Comparison of ENCODE assay signal across 6 cellular contexts in genomic region chr16:478285-478684, GRCh38. TPM values are rescaled to one million over a fixed set of nuclear protein-coding genes. Genes with fewer than 3 reads are reported as not detected.
DNase-seq lines count a peak whose midpoint lies in the region; ATAC-seq, FAIRE-seq and TF ChIP-seq lines count a peak whose summit lies in the region.
"Not testable (repeated sequence)": the region's sequence is repeated elsewhere in the genome, so short reads cannot be mapped to it uniquely, and the experiment has no call there.

No MANE protein-coding gene starts in this region.

- not testable (repeated sequence) for H3K9me3 ChIP-seq in T-helper 17 cell (ENCODE audit: control insufficient read depth, low read length, poor library complexity, severe bottlenecking); HepG2 (ENCODE audit: low read length); small intestine (ENCODE audit: control insufficient read depth, low read depth)

- not testable (repeated sequence) for H3K4me2 ChIP-seq in HepG2 (ENCODE audit: low read depth, low read length)

- H3K4me1 ChIP-seq in HepG2 (ENCODE audit: insufficient read depth, low read length): peaks cover 46% of the 10 kb centered on the region
- H3K4me1 ChIP-seq in small intestine (ENCODE audit: control insufficient read depth in 2 of 2, insufficient read depth in 1 of 2, low read depth in 1 of 2, low read length in 1 of 2): not testable (repeated sequence)

- not testable (repeated sequence) for H3K36me3 Mint-ChIP-seq in T-helper 17 cell (ENCODE audit: low read depth)
- H3K36me3 Mint-ChIP-seq in nephron progenitor cell (ENCODE audit: low read depth): peaks cover 17% of the 10 kb centered on the region

- not testable (repeated sequence) for H3K9me3 Mint-ChIP-seq in nephron progenitor cell

- H3K4me1 Mint-ChIP-seq in T-helper 17 cell: not testable (repeated sequence)
- H3K4me1 Mint-ChIP-seq in nephron progenitor cell: peaks cover 44% of the 10 kb centered on the region

- CTCF ChIA-PET in HepG2 (lab: Yijun Ruan, JAX; ENCODE audit: low intra/inter-chr PET ratio, low total read pairs): not testable (repeated sequence)

- H3K27me3 Mint-ChIP-seq in T-helper 17 cell; nephron progenitor cell (ENCODE audit: low read depth, poor library complexity): not testable (repeated sequence)

- not testable (repeated sequence) for H2AFZ ChIP-seq in HepG2 (ENCODE audit: low read length)

- not testable (repeated sequence) for H4K20me1 ChIP-seq in HepG2 (ENCODE audit: insufficient read depth, low read length)

- H3K27ac Mint-ChIP-seq in T-helper 17 cell (peak overlapping the region; percentile 21), nephron progenitor cell (peak overlapping the region; percentile 68)

- ATAC-seq in T-helper 17 cell, HepG2: not testable (repeated sequence)

- peak; percentile 33 for DNase-seq in NCI-H2227 (lab: John Stamatoyannopoulos, UW; ENCODE audit: unreplicated experiment)
- not testable (repeated sequence) for DNase-seq in T-helper 17 cell; HepG2 (ENCODE audit: low spot score); nephron progenitor cell
- DNase-seq in fibroblast of peridontal ligament (ENCODE audit: extremely low read depth): peak; percentile 17
- peak; percentile 30 for DNase-seq in small intestine

- H3K4me3 Mint-ChIP-seq in T-helper 17 cell, nephron progenitor cell: not testable (repeated sequence)

- H3K27ac ChIP-seq in HepG2 (ENCODE audit: extremely low read length, insufficient read depth, low read length); small intestine (ENCODE audit: low read depth in 1 of 2, low read length in 1 of 2): not testable (repeated sequence)

- intact Hi-C loops in HepG2 (cut with micrococcal nuclease; ENCODE audit: unreplicated experiment): not testable (repeated sequence)

- in situ Hi-C loops in HepG2 (cut with HindIII; ENCODE audit: extremely low pct_ligation_motif_present, low pct_unique_long_range_greater_than_20kb): not testable (repeated sequence)

- H3K27me3 ChIP-seq in HepG2 (ENCODE audit: control insufficient read depth in 1 of 2, insufficient read depth in 2 of 2, low read length in 2 of 2); small intestine (ENCODE audit: control insufficient read depth in 2 of 2, insufficient read depth in 2 of 2, low read length in 2 of 2): not testable (repeated sequence)

- not testable (repeated sequence) for H3K9ac ChIP-seq in HepG2 (ENCODE audit: insufficient read depth, low read depth, low read length)

- 83% methylated on average over 10 of the region's 10 CpGs for WGBS in HepG2 (ENCODE audit: low lambda C conversion rate)
- WGBS in small intestine, 3 donors: 36 to 72% (median 52%) methylated on average over 10 of the region's 10 CpGs

- FAIRE-seq in HepG2 (lab: Jason Lieb, UNC); small intestine (lab: Jason Lieb, UNC): not testable (repeated sequence)

- not testable (repeated sequence) for TF ChIP-seq POLR2A in HepG2 (IDR thresholded peaks at IDR 0.05; ENCODE audit: insufficient read depth in 1 of 2, low read depth in 2 of 2, low read length in 2 of 2)

- not testable (repeated sequence) for TF ChIP-seq RAD21 in HepG2 (CRISPR knock-in tag; IDR thresholded peaks at IDR 0.05)

- not testable (repeated sequence) for TF ChIP-seq CTCF in HepG2 (CRISPR knock-in tag; IDR thresholded peaks at IDR 0.05); nephron progenitor cell (IDR thresholded peaks at IDR 0.05)

- peaks cover 30% of the 10 kb centered on the region for H3K79me2 ChIP-seq in HepG2 (ENCODE audit: insufficient read depth, low read length)

- POLR2A ChIA-PET in HepG2 (lab: Yijun Ruan, JAX): interaction anchor here (1.2 kb wide), 1 partner anchor 23 kb away, joined by 3 read pairs; no protein-coding TSS in a partner anchor

- BruUV-seq in HepG2 (replicated peaks; lab: Mats Ljungman, UMichigan): not testable (repeated sequence)

- H3K4me3 ChIP-seq in HepG2 (replicated peaks in 1 of 3; ENCODE audit: insufficient read depth in 1 of 3, low read depth in 2 of 3, low read length in 3 of 3); small intestine (ENCODE audit: low read depth in 1 of 2, low read length in 2 of 2): not testable (repeated sequence)

- TF ChIP-seq EP300 in HepG2 (IDR thresholded peaks at IDR 0.05; ENCODE audit: low read depth in 2 of 2, low read length in 2 of 2); HepG2 (CRISPR knock-in tag; IDR thresholded peaks at IDR 0.05; ENCODE audit: borderline replicate concordance): not testable (repeated sequence)

- H3K36me3 ChIP-seq in HepG2 (replicated peaks in 1 of 2; ENCODE audit: control insufficient read depth in 1 of 2, insufficient read depth in 2 of 2, low read length in 2 of 2): peaks cover 5 to 23% of the 10 kb centered on the region in 2 experiments; a peak in 4 of 5 replicates
- not testable (repeated sequence) for H3K36me3 ChIP-seq in small intestine (ENCODE audit: control insufficient read depth in 2 of 2, insufficient read depth in 2 of 2, low read length in 2 of 2)

RNA-seq across cellular contexts. Expression of gene CAPN15, which starts 49.2 kb away (rescaled TPM):
- total RNA-seq in T-helper 17 cell (10 to 100 TPM; 63.9 to 71.0 TPM), HepG2 (2016; rRNA removed; fragmentation: Illumina TruSeq; extraction: Trizol) (15.0 and 24.5 TPM in 2 replicates)
- total RNA-seq in HepG2 (2016; cell fraction: cytosol; rRNA removed; fragmentation: Illumina TruSeq; extraction: Trizol; ENCODE audit: low read depth): 4.2 and 4.4 TPM in 2 replicates
- total RNA-seq in HepG2 (2016; cell fraction: insoluble cytoplasmic fraction; rRNA removed; fragmentation: Illumina TruSeq; extraction: Trizol): 12.6 and 24.1 TPM in 2 replicates
- total RNA-seq in HepG2 (2016; cell fraction: membrane; rRNA removed; fragmentation: Illumina TruSeq; extraction: Trizol): 16.3 and 16.4 TPM in 2 replicates
- total RNA-seq in HepG2 (2016; cell fraction: nucleus; rRNA removed; fragmentation: Illumina TruSeq; extraction: Trizol): 14.9 and 20.4 TPM in 2 replicates
- polyA plus RNA-seq in HepG2 (2011; rRNA removed) (14.9 and 22.2 TPM in 2 replicates), small intestine (100 to 1,000 TPM in 1 of 3 donors, 10 to 100 TPM in 2; 64.5 to 105 (median 75.9) TPM)
- polyA plus RNA-seq in HepG2 (2011; cell fraction: cytosol; rRNA removed): 11.3 and 22.6 TPM in 2 replicates
- polyA plus RNA-seq in HepG2 (2011; cell fraction: nucleus; rRNA removed): 103 and 145 TPM in 2 replicates
- polyA plus RNA-seq in HepG2 (2012): 17.6 and 19.5 TPM in 2 replicates
- polyA plus RNA-seq in HepG2 (2016; cell fraction: cytosol; fragmentation: Illumina TruSeq; extraction: Trizol; ENCODE audit: low read depth): 5.8 and 6.0 TPM in 2 replicates
- polyA plus RNA-seq in HepG2 (2016; cell fraction: insoluble cytoplasmic fraction; fragmentation: Illumina TruSeq; extraction: Trizol; ENCODE audit: low read depth): 20.7 and 26.7 TPM in 2 replicates
- 16.3 and 19.3 TPM in 2 replicates for polyA plus RNA-seq in HepG2 (2016; cell fraction: membrane; fragmentation: Illumina TruSeq; extraction: Trizol; ENCODE audit: low read depth)
- 67.7 and 68.0 TPM in 2 replicates for polyA plus RNA-seq in HepG2 (2016; cell fraction: nucleus; fragmentation: Illumina TruSeq; extraction: Trizol; ENCODE audit: insufficient read depth, low read depth)
- 22.1 and 60.1 TPM in 2 replicates for polyA minus RNA-seq in HepG2 (2011; rRNA and poly(A)+ RNA removed; ENCODE audit: low replicate concordance)
- 39.5 and 41.1 TPM in 2 replicates for polyA minus RNA-seq in HepG2 (2011; cell fraction: cytosol; rRNA and poly(A)+ RNA removed)
- 16.0 and 18.4 TPM in 2 replicates for polyA minus RNA-seq in HepG2 (2011; cell fraction: nucleus; rRNA and poly(A)+ RNA removed)

RNA-seq across cellular contexts. Expression of gene RAB11FIP3, which starts 52.8 kb away (rescaled TPM):
- total RNA-seq in T-helper 17 cell: 10 to 100 TPM; 39.9 to 45.1 TPM
- 48.4 and 57.6 TPM in 2 replicates for total RNA-seq in HepG2 (2016; rRNA removed; fragmentation: Illumina TruSeq; extraction: Trizol)
- total RNA-seq in HepG2 (2016; cell fraction: cytosol; rRNA removed; fragmentation: Illumina TruSeq; extraction: Trizol; ENCODE audit: low read depth): 25.8 and 30.3 TPM in 2 replicates
- 44.0 and 58.9 TPM in 2 replicates for total RNA-seq in HepG2 (2016; cell fraction: insoluble cytoplasmic fraction; rRNA removed; fragmentation: Illumina TruSeq; extraction: Trizol)
- total RNA-seq in HepG2 (2016; cell fraction: membrane; rRNA removed; fragmentation: Illumina TruSeq; extraction: Trizol): 40.2 and 41.5 TPM in 2 replicates
- 59.9 and 60.1 TPM in 2 replicates for total RNA-seq in HepG2 (2016; cell fraction: nucleus; rRNA removed; fragmentation: Illumina TruSeq; extraction: Trizol)
- polyA plus RNA-seq in HepG2 (2011; rRNA removed): 34.3 and 42.9 TPM in 2 replicates
- polyA plus RNA-seq in HepG2 (2011; cell fraction: cytosol; rRNA removed): 24.6 and 38.1 TPM in 2 replicates
- polyA plus RNA-seq in HepG2 (2011; cell fraction: nucleus; rRNA removed): 166 and 200 TPM in 2 replicates
- 45.3 and 46.5 TPM in 2 replicates for polyA plus RNA-seq in HepG2 (2012)
- polyA plus RNA-seq in HepG2 (2016; cell fraction: cytosol; fragmentation: Illumina TruSeq; extraction: Trizol; ENCODE audit: low read depth): 17.9 and 19.2 TPM in 2 replicates
- 44.6 and 51.8 TPM in 2 replicates for polyA plus RNA-seq in HepG2 (2016; cell fraction: insoluble cytoplasmic fraction; fragmentation: Illumina TruSeq; extraction: Trizol; ENCODE audit: low read depth)
- 28.0 and 28.9 TPM in 2 replicates for polyA plus RNA-seq in HepG2 (2016; cell fraction: membrane; fragmentation: Illumina TruSeq; extraction: Trizol; ENCODE audit: low read depth)
- 144 and 150 TPM in 2 replicates for polyA plus RNA-seq in HepG2 (2016; cell fraction: nucleus; fragmentation: Illumina TruSeq; extraction: Trizol; ENCODE audit: insufficient read depth, low read depth)
- polyA minus RNA-seq in HepG2 (2011; rRNA and poly(A)+ RNA removed; ENCODE audit: low replicate concordance): 9.5 and 51.6 TPM in 2 replicates
- polyA minus RNA-seq in HepG2 (2011; cell fraction: cytosol; rRNA and poly(A)+ RNA removed): 18.2 and 21.5 TPM in 2 replicates
- 58.2 and 72.2 TPM in 2 replicates for polyA minus RNA-seq in HepG2 (2011; cell fraction: nucleus; rRNA and poly(A)+ RNA removed)
- polyA plus RNA-seq in small intestine: 10 to 100 TPM; 25.4 to 37.6 (median 36.7) TPM
